Comparison of ENCODE assay signal across 11 cellular contexts in the genomic region with DNA sequence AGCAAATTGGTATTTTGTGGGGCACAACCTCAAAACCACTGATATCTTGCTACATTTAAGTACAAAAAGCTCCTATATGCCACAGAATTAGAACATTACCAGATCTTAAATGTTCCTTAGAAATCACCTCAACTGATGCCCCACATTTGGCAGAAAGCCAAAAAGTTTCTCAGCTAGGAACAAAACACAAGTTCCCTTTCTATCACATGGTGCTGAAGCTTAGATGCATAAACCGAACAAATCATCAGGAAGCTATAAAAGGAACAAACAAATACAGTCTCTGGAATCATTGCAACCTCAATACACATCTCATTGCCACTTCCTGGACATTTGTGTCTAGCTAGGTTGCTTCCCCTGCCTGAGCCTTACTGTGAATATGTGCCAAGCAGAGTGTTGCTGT.
DNase-seq lines count a peak whose midpoint lies in the region; ATAC-seq and TF ChIP-seq lines count a peak whose summit lies in the region.
"Had no signal": no experiment of that assay in that cellular context is flagged by ENCODE, and none has a peak within 500 bp of the region (broad histone marks: within the 10 kb centered on the region; RNA-seq: fewer than 3 reads in every experiment).

No MANE protein-coding gene starts in this region.

- DNase-seq in activated T-cell treated with anti-CD3 and anti-CD28 coated beads, Interleukin-2, amount 50 U/mL, for 24 hours = no peak
- DNase-seq in activated T-cell treated with anti-CD3 and anti-CD28 coated beads, Interleukin-2, amount 50 U/mL, for 72 hours = no peak
- peak; percentile 28 to 62 for DNase-seq in NOMO-1 (lab: John Stamatoyannopoulos, UW; ENCODE audit: unreplicated experiment in 2 of 2)
- peak; percentile 29 for DNase-seq in globus pallidus (ENCODE audit: low spot score)
- DNase-seq in OCI-M2 (lab: John Stamatoyannopoulos, UW; ENCODE audit: unreplicated experiment) = no peak
- DNase-seq in tibial nerve (ENCODE audit: low spot score in 2 of 2) = no peak
- no peak for DNase-seq in HuH-7.5 (ENCODE audit: low spot score)
- DNase-seq: activated CD8-positive, alpha-beta T cell treated with anti-CD3 and anti-CD28 coated beads for 36 hours; kidney had no signal

- no peak overlapping the region for H3K4me3 Mint-ChIP-seq in activated T-cell treated with anti-CD3 and anti-CD28 coated beads, Interleukin-2, amount 50 U/mL, for 24 hours
- H3K4me3 Mint-ChIP-seq in activated T-cell treated with anti-CD3 and anti-CD28 coated beads, Interleukin-2, amount 50 U/mL, for 72 hours = no peak overlapping the region
- H3K4me3 Mint-ChIP-seq: activated CD8-positive, alpha-beta T cell treated with anti-CD3 and anti-CD28 coated beads for 36 hours had no signal

- peaks cover 4% of the 10 kb centered on the region for H3K4me1 Mint-ChIP-seq in activated T-cell treated with anti-CD3 and anti-CD28 coated beads, Interleukin-2, amount 50 U/mL, for 24 hours (ENCODE audit: low read depth)
- no peaks in the 10 kb centered on the region for H3K4me1 Mint-ChIP-seq in activated T-cell treated with anti-CD3 and anti-CD28 coated beads, Interleukin-2, amount 50 U/mL, for 72 hours (ENCODE audit: low read depth)

- H3K27ac ChIP-seq in stomach smooth muscle (ENCODE audit: low read length) = peak overlapping the region; percentile 8
- H3K27ac ChIP-seq in tibial nerve = no peak overlapping the region

- peaks cover 2% of the 10 kb centered on the region for H3K4me1 ChIP-seq in stomach smooth muscle (ENCODE audit: control insufficient read depth, insufficient read depth, low read length)
- H3K4me1 ChIP-seq in tibial nerve = peaks cover 0 to 15% (median 0%) of the 10 kb centered on the region in 4 donors

- H3K4me3 ChIP-seq in stomach smooth muscle (ENCODE audit: low read length in 2 of 2) = no peak overlapping the region
- H3K4me3 ChIP-seq in tibial nerve = no peak overlapping the region

- H3K9ac ChIP-seq in stomach smooth muscle (ENCODE audit: low read length in 2 of 2) = no peak overlapping the region

- no peaks in the 10 kb centered on the region for H3K27me3 Mint-ChIP-seq in activated T-cell treated with anti-CD3 and anti-CD28 coated beads, Interleukin-2, amount 50 U/mL, for 24 hours
- H3K27me3 Mint-ChIP-seq in activated T-cell treated with anti-CD3 and anti-CD28 coated beads, Interleukin-2, amount 50 U/mL, for 72 hours (ENCODE audit: low read depth) = no peaks in the 10 kb centered on the region
- H3K27me3 Mint-ChIP-seq: activated CD8-positive, alpha-beta T cell treated with anti-CD3 and anti-CD28 coated beads for 36 hours; progenitor cell of endocrine pancreas had no signal

- H3K27me3 ChIP-seq in stomach smooth muscle (ENCODE audit: control insufficient read depth in 1 of 2, insufficient read depth in 2 of 2, low read length in 2 of 2) = no peaks in the 10 kb centered on the region
- H3K27me3 ChIP-seq in tibial nerve = no peaks in the 10 kb centered on the region

- peaks cover 4% of the 10 kb centered on the region for H3K9me3 Mint-ChIP-seq in activated T-cell treated with anti-CD3 and anti-CD28 coated beads, Interleukin-2, amount 50 U/mL, for 24 hours
- H3K9me3 Mint-ChIP-seq in activated T-cell treated with anti-CD3 and anti-CD28 coated beads, Interleukin-2, amount 50 U/mL, for 72 hours = no peaks in the 10 kb centered on the region
- H3K9me3 Mint-ChIP-seq: activated CD8-positive, alpha-beta T cell treated with anti-CD3 and anti-CD28 coated beads for 36 hours had no signal

- WGBS in tibial nerve, 2 donors = 0% methylated on average over 1 of the region's 1 CpG

- H3K36me3 Mint-ChIP-seq in activated T-cell treated with anti-CD3 and anti-CD28 coated beads, Interleukin-2, amount 50 U/mL, for 24 hours (ENCODE audit: low read depth) = no peaks in the 10 kb centered on the region
- H3K36me3 Mint-ChIP-seq in activated T-cell treated with anti-CD3 and anti-CD28 coated beads, Interleukin-2, amount 50 U/mL, for 72 hours (ENCODE audit: insufficient read depth in 2 of 2) = peaks cover 0 to 1% of the 10 kb centered on the region in 2 donors

- ATAC-seq in activated T-cell treated with anti-CD3 and anti-CD28 coated beads, Interleukin-2, amount 50 U/mL, for 72 hours (replicated peaks in 1 of 2) = no peak
- ATAC-seq: activated CD8-positive, alpha-beta T cell treated with anti-CD3 and anti-CD28 coated beads for 36 hours had no signal

- H3K9me3 ChIP-seq in stomach smooth muscle (ENCODE audit: control insufficient read depth in 2 of 2, low read length in 2 of 2) (no peaks in the 10 kb centered on the region), tibial nerve (no peaks in the 10 kb centered on the region)

- H3K36me3 ChIP-seq in stomach smooth muscle (ENCODE audit: control insufficient read depth in 2 of 2, insufficient read depth in 2 of 2, low read length in 2 of 2) = peaks cover 0 to 2% of the 10 kb centered on the region in 2 donors
- no peaks in the 10 kb centered on the region for H3K36me3 ChIP-seq in tibial nerve

- TF ChIP-seq CTCF in tibial nerve (IDR thresholded peaks at IDR 0.05) = no peak

- peak in 1 of 2 donors; percentile 52 for TF ChIP-seq EP300 in tibial nerve (IDR thresholded peaks at IDR 0.05)

- H3K27ac Mint-ChIP-seq in activated T-cell treated with anti-CD3 and anti-CD28 coated beads, Interleukin-2, amount 50 U/mL, for 24 hours = peak overlapping the region; percentile 28
- H3K27ac Mint-ChIP-seq in activated T-cell treated with anti-CD3 and anti-CD28 coated beads, Interleukin-2, amount 50 U/mL, for 72 hours = no peak overlapping the region
- H3K27ac Mint-ChIP-seq: activated CD8-positive, alpha-beta T cell treated with anti-CD3 and anti-CD28 coated beads for 36 hours; progenitor cell of endocrine pancreas had no signal

- no peak for TF ChIP-seq POLR2A in tibial nerve (IDR thresholded peaks at IDR 0.05)

Comparison
In these comparisons a context has a peak if more than half of its experiments do, and no peak if none do; other contexts are left out.
1. DNase-seq: peak in NOMO-1 (2 of 2) and globus pallidus (single experiment); none in activated T-cell treated with anti-CD3 and anti-CD28 coated beads, Interleukin-2, amount 50 U/mL, for 24 hours (single experiment), activated T-cell treated with anti-CD3 and anti-CD28 coated beads, Interleukin-2, amount 50 U/mL, for 72 hours (0 of 2), OCI-M2 (single experiment), tibial nerve (0 of 2) and HuH-7.5 (single experiment).